ENCODE assay signal across 1 cellular context in the genomic region with DNA sequence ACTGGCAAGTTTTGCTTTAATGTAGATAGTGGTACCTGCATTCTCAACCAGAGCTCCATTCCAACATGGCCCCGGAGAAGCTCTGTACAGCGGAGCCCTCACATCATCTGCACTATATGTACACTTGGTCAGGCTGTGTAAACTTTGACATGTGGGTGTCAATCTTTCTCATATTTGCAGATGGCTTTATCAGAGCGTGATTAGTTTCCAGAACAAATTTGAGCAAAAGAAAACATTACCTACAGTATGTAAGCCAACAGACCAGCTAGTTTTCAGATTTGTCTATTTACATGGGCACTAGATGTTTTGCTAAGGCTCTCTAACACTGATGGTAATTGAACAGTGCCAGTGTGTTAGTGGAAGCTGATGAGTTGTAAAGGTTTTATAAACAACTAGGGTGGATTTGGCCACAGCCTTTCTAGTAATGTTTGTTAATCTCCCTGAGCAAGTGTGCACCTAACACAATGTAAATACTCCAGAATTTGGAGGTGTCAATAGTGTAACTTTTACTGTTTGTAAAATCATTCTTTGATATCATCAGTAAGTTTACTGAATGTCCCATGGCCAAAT.
A peak's percentile ranks its signal among the peaks of the same experiment; 100 is the strongest.
TF ChIP-seq lines count a peak whose summit lies in the region.

No MANE protein-coding gene starts in this region.

TF ChIP-seq in HepG2, 621 proteins besides CTCF, POLR2A, EP300 and RAD21 (continued from another document and continues in another):
- TF ChIP-seq, protein P1, sequence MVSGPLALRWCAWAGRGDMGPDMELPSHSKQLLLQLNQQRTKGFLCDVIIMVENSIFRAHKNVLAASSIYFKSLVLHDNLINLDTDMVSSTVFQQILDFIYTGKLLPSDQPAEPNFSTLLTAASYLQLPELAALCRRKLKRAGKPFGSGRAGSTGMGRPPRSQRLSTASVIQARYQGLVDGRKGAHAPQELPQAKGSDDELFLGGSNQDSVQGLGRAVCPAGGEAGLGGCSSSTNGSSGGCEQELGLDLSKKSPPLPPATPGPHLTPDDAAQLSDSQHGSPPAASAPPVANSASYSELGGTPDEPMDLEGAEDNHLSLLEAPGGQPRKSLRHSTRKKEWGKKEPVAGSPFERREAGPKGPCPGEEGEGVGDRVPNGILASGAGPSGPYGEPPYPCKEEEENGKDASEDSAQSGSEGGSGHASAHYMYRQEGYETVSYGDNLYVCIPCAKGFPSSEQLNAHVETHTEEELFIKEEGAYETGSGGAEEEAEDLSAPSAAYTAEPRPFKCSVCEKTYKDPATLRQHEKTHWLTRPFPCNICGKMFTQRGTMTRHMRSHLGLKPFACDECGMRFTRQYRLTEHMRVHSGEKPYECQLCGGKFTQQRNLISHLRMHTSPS (CRISPR knock-in tag; IDR thresholded peaks at IDR 0.05; ENCODE audit: low read depth): no peak
- TF ChIP-seq, protein P2, sequence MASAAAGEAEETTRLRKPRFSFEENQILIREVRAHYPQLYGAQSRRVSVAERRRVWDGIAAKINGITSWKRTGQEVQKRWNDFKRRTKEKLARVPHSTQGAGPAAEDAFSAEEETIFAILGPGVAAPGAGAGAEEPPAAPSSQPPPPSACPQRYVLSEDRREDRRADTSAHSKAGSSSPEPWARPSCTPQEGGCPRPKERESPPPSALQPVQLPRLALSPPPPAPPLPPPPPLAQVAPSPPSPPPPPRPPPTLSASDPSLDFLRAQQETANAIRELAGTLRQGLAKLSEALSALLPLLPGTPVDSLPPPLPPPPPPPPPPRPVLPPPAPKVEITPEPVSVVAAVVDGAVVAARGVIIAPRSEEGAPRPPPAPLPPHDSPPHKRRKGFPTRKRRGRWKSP (CRISPR knock-in tag; IDR thresholded peaks at IDR 0.05): peak; percentile 27; the same call in 1 of the 2 replicates
- TF ChIP-seq MBNL3 (CRISPR knock-in tag; conservative IDR thresholded peaks at IDR 0.05): no peak
- TF ChIP-seq NR2F1 (CRISPR knock-in tag; IDR thresholded peaks at IDR 0.05): peak in 1 of 2 experiments; percentile 41; a peak in 1 of 4 replicates
- TF ChIP-seq BORCS8-MEF2B (CRISPR knock-in tag; IDR thresholded peaks at IDR 0.05): no peak
- TF ChIP-seq MAF1 (CRISPR knock-in tag; IDR thresholded peaks at IDR 0.05; ENCODE audit: borderline replicate concordance): no peak
- TF ChIP-seq ZNF709 (CRISPR knock-in tag; IDR thresholded peaks at IDR 0.05): no peak
- TF ChIP-seq SP4 (CRISPR knock-in tag; IDR thresholded peaks at IDR 0.05): no peak
- no peak for TF ChIP-seq BRCA1 (CRISPR knock-in tag; IDR thresholded peaks at IDR 0.05)
- no peak for TF ChIP-seq DNMT1 (CRISPR knock-in tag; IDR thresholded peaks at IDR 0.05)
- TF ChIP-seq, protein P3, sequence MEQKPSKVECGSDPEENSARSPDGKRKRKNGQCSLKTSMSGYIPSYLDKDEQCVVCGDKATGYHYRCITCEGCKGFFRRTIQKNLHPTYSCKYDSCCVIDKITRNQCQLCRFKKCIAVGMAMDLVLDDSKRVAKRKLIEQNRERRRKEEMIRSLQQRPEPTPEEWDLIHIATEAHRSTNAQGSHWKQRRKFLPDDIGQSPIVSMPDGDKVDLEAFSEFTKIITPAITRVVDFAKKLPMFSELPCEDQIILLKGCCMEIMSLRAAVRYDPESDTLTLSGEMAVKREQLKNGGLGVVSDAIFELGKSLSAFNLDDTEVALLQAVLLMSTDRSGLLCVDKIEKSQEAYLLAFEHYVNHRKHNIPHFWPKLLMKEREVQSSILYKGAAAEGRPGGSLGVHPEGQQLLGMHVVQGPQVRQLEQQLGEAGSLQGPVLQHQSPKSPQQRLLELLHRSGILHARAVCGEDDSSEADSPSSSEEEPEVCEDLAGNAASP (CRISPR knock-in tag; IDR thresholded peaks at IDR 0.05; ENCODE audit: borderline replicate concordance): peak; percentile 32; the same call in 1 of the 2 replicates
- TF ChIP-seq ZSCAN31 (CRISPR knock-in tag; IDR thresholded peaks at IDR 0.05; ENCODE audit: low read depth): no peak
- no peak for TF ChIP-seq ZNF615 (CRISPR knock-in tag; IDR thresholded peaks at IDR 0.05; ENCODE audit: borderline replicate concordance)
- TF ChIP-seq ZNF644 (CRISPR knock-in tag; IDR thresholded peaks at IDR 0.05; ENCODE audit: low read depth): peak; percentile 97
- TF ChIP-seq RFXANK (CRISPR knock-in tag; IDR thresholded peaks at IDR 0.05): no peak
- no peak for TF ChIP-seq PCBP2 (optimal IDR thresholded peaks at IDR 0.05; ENCODE audit: low read depth, low read length, poor library complexity, severe bottlenecking)
- TF ChIP-seq ZNF264 (CRISPR knock-in tag; IDR thresholded peaks at IDR 0.05): no peak
- TF ChIP-seq, protein P4, sequence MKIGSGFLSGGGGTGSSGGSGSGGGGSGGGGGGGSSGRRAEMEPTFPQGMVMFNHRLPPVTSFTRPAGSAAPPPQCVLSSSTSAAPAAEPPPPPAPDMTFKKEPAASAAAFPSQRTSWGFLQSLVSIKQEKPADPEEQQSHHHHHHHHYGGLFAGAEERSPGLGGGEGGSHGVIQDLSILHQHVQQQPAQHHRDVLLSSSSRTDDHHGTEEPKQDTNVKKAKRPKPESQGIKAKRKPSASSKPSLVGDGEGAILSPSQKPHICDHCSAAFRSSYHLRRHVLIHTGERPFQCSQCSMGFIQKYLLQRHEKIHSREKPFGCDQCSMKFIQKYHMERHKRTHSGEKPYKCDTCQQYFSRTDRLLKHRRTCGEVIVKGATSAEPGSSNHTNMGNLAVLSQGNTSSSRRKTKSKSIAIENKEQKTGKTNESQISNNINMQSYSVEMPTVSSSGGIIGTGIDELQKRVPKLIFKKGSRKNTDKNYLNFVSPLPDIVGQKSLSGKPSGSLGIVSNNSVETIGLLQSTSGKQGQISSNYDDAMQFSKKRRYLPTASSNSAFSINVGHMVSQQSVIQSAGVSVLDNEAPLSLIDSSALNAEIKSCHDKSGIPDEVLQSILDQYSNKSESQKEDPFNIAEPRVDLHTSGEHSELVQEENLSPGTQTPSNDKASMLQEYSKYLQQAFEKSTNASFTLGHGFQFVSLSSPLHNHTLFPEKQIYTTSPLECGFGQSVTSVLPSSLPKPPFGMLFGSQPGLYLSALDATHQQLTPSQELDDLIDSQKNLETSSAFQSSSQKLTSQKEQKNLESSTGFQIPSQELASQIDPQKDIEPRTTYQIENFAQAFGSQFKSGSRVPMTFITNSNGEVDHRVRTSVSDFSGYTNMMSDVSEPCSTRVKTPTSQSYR (CRISPR knock-in tag; IDR thresholded peaks at IDR 0.05; ENCODE audit: borderline replicate concordance): no peak
- TF ChIP-seq NAIF1 (CRISPR knock-in tag; IDR thresholded peaks at IDR 0.05; ENCODE audit: borderline replicate concordance): no peak
- TF ChIP-seq, protein P5, sequence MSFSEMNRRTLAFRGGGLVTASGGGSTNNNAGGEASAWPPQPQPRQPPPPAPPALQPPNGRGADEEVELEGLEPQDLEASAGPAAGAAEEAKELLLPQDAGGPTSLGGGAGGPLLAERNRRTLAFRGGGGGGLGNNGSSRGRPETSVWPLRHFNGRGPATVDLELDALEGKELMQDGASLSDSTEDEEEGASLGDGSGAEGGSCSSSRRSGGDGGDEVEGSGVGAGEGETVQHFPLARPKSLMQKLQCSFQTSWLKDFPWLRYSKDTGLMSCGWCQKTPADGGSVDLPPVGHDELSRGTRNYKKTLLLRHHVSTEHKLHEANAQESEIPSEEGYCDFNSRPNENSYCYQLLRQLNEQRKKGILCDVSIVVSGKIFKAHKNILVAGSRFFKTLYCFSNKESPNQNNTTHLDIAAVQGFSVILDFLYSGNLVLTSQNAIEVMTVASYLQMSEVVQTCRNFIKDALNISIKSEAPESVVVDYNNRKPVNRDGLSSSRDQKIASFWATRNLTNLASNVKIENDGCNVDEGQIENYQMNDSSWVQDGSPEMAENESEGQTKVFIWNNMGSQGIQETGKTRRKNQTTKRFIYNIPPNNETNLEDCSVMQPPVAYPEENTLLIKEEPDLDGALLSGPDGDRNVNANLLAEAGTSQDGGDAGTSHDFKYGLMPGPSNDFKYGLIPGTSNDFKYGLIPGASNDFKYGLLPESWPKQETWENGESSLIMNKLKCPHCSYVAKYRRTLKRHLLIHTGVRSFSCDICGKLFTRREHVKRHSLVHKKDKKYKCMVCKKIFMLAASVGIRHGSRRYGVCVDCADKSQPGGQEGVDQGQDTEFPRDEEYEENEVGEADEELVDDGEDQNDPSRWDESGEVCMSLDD (CRISPR knock-in tag; IDR thresholded peaks at IDR 0.05; ENCODE audit: borderline replicate concordance): no peak
- TF ChIP-seq, protein P6, sequence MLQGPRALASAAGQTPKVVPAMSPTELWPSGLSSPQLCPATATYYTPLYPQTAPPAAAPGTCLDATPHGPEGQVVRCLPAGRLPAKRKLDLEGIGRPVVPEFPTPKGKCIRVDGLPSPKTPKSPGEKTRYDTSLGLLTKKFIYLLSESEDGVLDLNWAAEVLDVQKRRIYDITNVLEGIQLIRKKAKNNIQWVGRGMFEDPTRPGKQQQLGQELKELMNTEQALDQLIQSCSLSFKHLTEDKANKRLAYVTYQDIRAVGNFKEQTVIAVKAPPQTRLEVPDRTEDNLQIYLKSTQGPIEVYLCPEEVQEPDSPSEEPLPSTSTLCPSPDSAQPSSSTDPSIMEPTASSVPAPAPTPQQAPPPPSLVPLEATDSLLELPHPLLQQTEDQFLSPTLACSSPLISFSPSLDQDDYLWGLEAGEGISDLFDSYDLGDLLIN (CRISPR knock-in tag; IDR thresholded peaks at IDR 0.05; ENCODE audit: borderline replicate concordance): no peak
- 0 out of 2 replicates have a peak, but pooled peaks have one; percentile 13 for TF ChIP-seq STAG1 (CRISPR knock-in tag; IDR thresholded peaks at IDR 0.05)
- TF ChIP-seq, protein P7, sequence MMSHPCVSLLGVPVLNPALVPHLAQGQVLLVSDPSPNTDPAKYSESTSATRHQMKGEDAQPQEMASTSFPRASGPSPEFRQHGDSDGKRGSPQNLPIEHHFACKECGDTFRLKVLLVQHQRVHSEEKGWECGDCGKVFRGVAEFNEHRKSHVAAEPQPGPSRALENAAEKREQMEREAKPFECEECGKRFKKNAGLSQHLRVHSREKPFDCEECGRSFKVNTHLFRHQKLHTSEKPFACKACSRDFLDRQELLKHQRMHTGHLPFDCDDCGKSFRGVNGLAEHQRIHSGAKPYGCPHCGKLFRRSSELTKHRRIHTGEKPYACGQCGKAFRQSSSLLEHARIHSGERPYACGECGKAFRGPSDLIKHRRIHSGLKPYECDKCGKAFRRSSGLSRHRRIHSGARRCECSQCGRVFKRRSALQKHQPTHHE (CRISPR knock-in tag; IDR thresholded peaks at IDR 0.05; ENCODE audit: borderline replicate concordance): no peak
- TF ChIP-seq ONECUT2 (CRISPR knock-in tag; IDR thresholded peaks at IDR 0.05): no peak
- TF ChIP-seq NR2C2 (CRISPR knock-in tag; IDR thresholded peaks at IDR 0.05; ENCODE audit: borderline replicate concordance): no peak
- no peak for TF ChIP-seq DPF2 (CRISPR knock-in tag; IDR thresholded peaks at IDR 0.05; ENCODE audit: borderline replicate concordance, low read depth)
- no peak for TF ChIP-seq CCDC6 (CRISPR knock-in tag; IDR thresholded peaks at IDR 0.05)
- TF ChIP-seq, protein P8, sequence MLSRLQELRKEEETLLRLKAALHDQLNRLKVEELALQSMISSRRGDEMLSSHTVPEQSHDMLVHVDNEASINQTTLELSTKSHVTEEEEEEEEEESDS (CRISPR knock-in tag; IDR thresholded peaks at IDR 0.05; ENCODE audit: borderline replicate concordance): no peak
- TF ChIP-seq KDM3A (CRISPR knock-in tag; IDR thresholded peaks at IDR 0.05; ENCODE audit: low read depth): peak; percentile 11; the same call in 1 of the 2 replicates
- TF ChIP-seq ZNF563 (CRISPR knock-in tag; IDR thresholded peaks at IDR 0.05): no peak
- TF ChIP-seq, protein P9, sequence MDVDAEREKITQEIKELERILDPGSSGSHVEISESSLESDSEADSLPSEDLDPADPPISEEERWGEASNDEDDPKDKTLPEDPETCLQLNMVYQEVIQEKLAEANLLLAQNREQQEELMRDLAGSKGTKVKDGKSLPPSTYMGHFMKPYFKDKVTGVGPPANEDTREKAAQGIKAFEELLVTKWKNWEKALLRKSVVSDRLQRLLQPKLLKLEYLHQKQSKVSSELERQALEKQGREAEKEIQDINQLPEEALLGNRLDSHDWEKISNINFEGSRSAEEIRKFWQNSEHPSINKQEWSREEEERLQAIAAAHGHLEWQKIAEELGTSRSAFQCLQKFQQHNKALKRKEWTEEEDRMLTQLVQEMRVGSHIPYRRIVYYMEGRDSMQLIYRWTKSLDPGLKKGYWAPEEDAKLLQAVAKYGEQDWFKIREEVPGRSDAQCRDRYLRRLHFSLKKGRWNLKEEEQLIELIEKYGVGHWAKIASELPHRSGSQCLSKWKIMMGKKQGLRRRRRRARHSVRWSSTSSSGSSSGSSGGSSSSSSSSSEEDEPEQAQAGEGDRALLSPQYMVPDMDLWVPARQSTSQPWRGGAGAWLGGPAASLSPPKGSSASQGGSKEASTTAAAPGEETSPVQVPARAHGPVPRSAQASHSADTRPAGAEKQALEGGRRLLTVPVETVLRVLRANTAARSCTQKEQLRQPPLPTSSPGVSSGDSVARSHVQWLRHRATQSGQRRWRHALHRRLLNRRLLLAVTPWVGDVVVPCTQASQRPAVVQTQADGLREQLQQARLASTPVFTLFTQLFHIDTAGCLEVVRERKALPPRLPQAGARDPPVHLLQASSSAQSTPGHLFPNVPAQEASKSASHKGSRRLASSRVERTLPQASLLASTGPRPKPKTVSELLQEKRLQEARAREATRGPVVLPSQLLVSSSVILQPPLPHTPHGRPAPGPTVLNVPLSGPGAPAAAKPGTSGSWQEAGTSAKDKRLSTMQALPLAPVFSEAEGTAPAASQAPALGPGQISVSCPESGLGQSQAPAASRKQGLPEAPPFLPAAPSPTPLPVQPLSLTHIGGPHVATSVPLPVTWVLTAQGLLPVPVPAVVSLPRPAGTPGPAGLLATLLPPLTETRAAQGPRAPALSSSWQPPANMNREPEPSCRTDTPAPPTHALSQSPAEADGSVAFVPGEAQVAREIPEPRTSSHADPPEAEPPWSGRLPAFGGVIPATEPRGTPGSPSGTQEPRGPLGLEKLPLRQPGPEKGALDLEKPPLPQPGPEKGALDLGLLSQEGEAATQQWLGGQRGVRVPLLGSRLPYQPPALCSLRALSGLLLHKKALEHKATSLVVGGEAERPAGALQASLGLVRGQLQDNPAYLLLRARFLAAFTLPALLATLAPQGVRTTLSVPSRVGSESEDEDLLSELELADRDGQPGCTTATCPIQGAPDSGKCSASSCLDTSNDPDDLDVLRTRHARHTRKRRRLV (CRISPR knock-in tag; IDR thresholded peaks at IDR 0.05): no peak
- TF ChIP-seq, protein P10, sequence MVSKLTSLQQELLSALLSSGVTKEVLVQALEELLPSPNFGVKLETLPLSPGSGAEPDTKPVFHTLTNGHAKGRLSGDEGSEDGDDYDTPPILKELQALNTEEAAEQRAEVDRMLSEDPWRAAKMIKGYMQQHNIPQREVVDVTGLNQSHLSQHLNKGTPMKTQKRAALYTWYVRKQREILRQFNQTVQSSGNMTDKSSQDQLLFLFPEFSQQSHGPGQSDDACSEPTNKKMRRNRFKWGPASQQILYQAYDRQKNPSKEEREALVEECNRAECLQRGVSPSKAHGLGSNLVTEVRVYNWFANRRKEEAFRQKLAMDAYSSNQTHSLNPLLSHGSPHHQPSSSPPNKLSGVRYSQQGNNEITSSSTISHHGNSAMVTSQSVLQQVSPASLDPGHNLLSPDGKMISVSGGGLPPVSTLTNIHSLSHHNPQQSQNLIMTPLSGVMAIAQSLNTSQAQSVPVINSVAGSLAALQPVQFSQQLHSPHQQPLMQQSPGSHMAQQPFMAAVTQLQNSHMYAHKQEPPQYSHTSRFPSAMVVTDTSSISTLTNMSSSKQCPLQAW (CRISPR knock-in tag; IDR thresholded peaks at IDR 0.05): no peak
- TF ChIP-seq ZNF367 (CRISPR knock-in tag; IDR thresholded peaks at IDR 0.05; ENCODE audit: borderline replicate concordance): no peak
- TF ChIP-seq, protein P11, sequence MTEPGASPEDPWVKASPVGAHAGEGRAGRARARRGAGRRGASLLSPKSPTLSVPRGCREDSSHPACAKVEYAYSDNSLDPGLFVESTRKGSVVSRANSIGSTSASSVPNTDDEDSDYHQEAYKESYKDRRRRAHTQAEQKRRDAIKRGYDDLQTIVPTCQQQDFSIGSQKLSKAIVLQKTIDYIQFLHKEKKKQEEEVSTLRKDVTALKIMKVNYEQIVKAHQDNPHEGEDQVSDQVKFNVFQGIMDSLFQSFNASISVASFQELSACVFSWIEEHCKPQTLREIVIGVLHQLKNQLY (CRISPR knock-in tag; IDR thresholded peaks at IDR 0.05): no peak
- no peak for TF ChIP-seq ZNF230 (CRISPR knock-in tag; IDR thresholded peaks at IDR 0.05)
- no peak for TF ChIP-seq ZNF101 (CRISPR knock-in tag; IDR thresholded peaks at IDR 0.05; ENCODE audit: borderline replicate concordance, low read depth)
- no peak for TF ChIP-seq ZFP1 (CRISPR knock-in tag; IDR thresholded peaks at IDR 0.05)
